ENCODE assay signal across 8 cellular contexts in genomic region chr1:224245188-224245587, GRCh38.
DNase-seq lines count a peak whose midpoint lies in the region; ATAC-seq, FAIRE-seq and TF ChIP-seq lines count a peak whose summit lies in the region.

No MANE protein-coding gene starts in this region.

- no peaks in the 10 kb centered on the region for H3K27me3 ChIP-seq in gastroesophageal sphincter
- no peaks in the 10 kb centered on the region for H3K27me3 ChIP-seq in small intestine (ENCODE audit: control insufficient read depth in 2 of 2, insufficient read depth in 2 of 2, low read length in 2 of 2)

- H3K4me3 Mint-ChIP-seq in T-helper 17 cell = peak overlapping the region; percentile 26

- no peaks in the 10 kb centered on the region for H3K27me3 Mint-ChIP-seq in T-helper 17 cell

- DNase-seq in CMK (ENCODE audit: low read depth) (peak; percentile 60), T-helper 17 cell (no peak), small intestine (peak; percentile 3), LoVo (ENCODE audit: low spot score) (no peak), dedifferentiated amniotic fluid mesenchymal stem cell (ENCODE audit: extremely low spot score) (no peak)
- no peak for DNase-seq in stimulated activated CD4-positive, alpha-beta T cell treated with anti-CD3 and anti-CD28 coated beads, Interleukin-4, amount 100 ng/mL, for 24 hours

- H3K9me3 ChIP-seq in T-helper 17 cell (ENCODE audit: control insufficient read depth, low read length, poor library complexity, severe bottlenecking) (no peaks in the 10 kb centered on the region), gastroesophageal sphincter (no peaks in the 10 kb centered on the region), small intestine (ENCODE audit: control insufficient read depth, low read depth) (no peaks in the 10 kb centered on the region)

- no peak for FAIRE-seq in small intestine (lab: Jason Lieb, UNC)

- no peak overlapping the region for H3K27ac ChIP-seq in gastroesophageal sphincter
- H3K27ac ChIP-seq in small intestine (ENCODE audit: low read depth in 1 of 2, low read length in 1 of 2) = peak overlapping the region in 1 of 2 donors; percentile 62

- peaks cover 24% of the 10 kb centered on the region for H3K4me1 Mint-ChIP-seq in T-helper 17 cell

- peak overlapping the region; percentile 90 for H3K27ac Mint-ChIP-seq in T-helper 17 cell

- H3K4me1 ChIP-seq in gastroesophageal sphincter (no peaks in the 10 kb centered on the region), small intestine (ENCODE audit: control insufficient read depth in 2 of 2, insufficient read depth in 1 of 2, low read depth in 1 of 2, low read length in 1 of 2) (no peaks in the 10 kb centered on the region)

- TF ChIP-seq EP300 in gastroesophageal sphincter (IDR thresholded peaks at IDR 0.05) = no peak

- peaks cover 6% of the 10 kb centered on the region for H3K36me3 Mint-ChIP-seq in T-helper 17 cell (ENCODE audit: low read depth)

- TF ChIP-seq POLR2A in gastroesophageal sphincter (IDR thresholded peaks at IDR 0.05) = no peak

- ATAC-seq in HG03108 (IDR thresholded peaks at IDR 0.05; ENCODE audit: unreplicated experiment) (peak; percentile 81), T-helper 17 cell (peak; percentile 82), gastroesophageal sphincter (peak; percentile 58)

- WGBS in gastroesophageal sphincter (ENCODE audit: low coverage in 1 of 2), 2 donors = 57% methylated on average over 1 of the region's 1 CpG; no CpG with 5 or more reads in 1 of the 2 donors
- 6 to 22% (median 12%) methylated on average over 1 of the region's 1 CpG for WGBS in small intestine, 3 donors

- peaks cover 0 to 82% of the 10 kb centered on the region in 2 donors for H3K36me3 ChIP-seq in gastroesophageal sphincter
- H3K36me3 ChIP-seq in small intestine (ENCODE audit: control insufficient read depth in 2 of 2, insufficient read depth in 2 of 2, low read length in 2 of 2) = peaks cover 5 to 6% of the 10 kb centered on the region in 2 donors

- no peak for TF ChIP-seq CTCF in gastroesophageal sphincter (IDR thresholded peaks at IDR 0.05)

- H3K4me3 ChIP-seq in gastroesophageal sphincter = no peak overlapping the region
- no peak overlapping the region for H3K4me3 ChIP-seq in small intestine (ENCODE audit: low read depth in 1 of 2, low read length in 2 of 2)

Comparison
In these comparisons a context has a peak if more than half of its experiments do, and no peak if none do; other contexts are left out.
1. DNase-seq: peak in CMK (single experiment) and small intestine (single experiment); none in T-helper 17 cell (0 of 3), LoVo (single experiment), dedifferentiated amniotic fluid mesenchymal stem cell (single experiment) and stimulated activated CD4-positive, alpha-beta T cell treated with anti-CD3 and anti-CD28 coated beads, Interleukin-4, amount 100 ng/mL, for 24 hours (single experiment).
2. Peak in every context shown above with its lines, with median percentiles within 50 percentile points of each other: ATAC-seq.